In genomic region chr7:130356121-130356759, GRCh38 we compare ENCODE assay signal across 8 cellular contexts. TPM values are rescaled to one million over a fixed set of nuclear protein-coding genes. Genes with fewer than 3 reads are reported as not detected.
DNase-seq lines count a peak whose midpoint lies in the region; ATAC-seq and TF ChIP-seq lines count a peak whose summit lies in the region.

No MANE protein-coding gene starts in this region.

- H3K27ac Mint-ChIP-seq in stimulated activated memory B cell treated with anti-CD40 and anti-IgM and Interleukin-4, amounts not matched to agents 10 μg/mL and 1 μg/mL and 100 μg/mL, for 72 hours, result no peak overlapping the region

- H3K27me3 ChIP-seq in lung (ENCODE audit: control insufficient read depth, insufficient read depth), result no peaks in the 10 kb centered on the region

- TF ChIP-seq CTCF in coronary artery (IDR thresholded peaks at IDR 0.05) (no peak), lung (IDR thresholded peaks at IDR 0.05; ENCODE audit: control extremely low read depth, extremely low read depth) (no peak)

- no peaks in the 10 kb centered on the region for H3K4me1 Mint-ChIP-seq in stimulated activated memory B cell treated with anti-CD40 and anti-IgM and Interleukin-4, amounts not matched to agents 10 μg/mL and 1 μg/mL and 100 μg/mL, for 72 hours

- H3K4me1 ChIP-seq in lung (ENCODE audit: control insufficient read depth in 2 of 2, insufficient read depth in 2 of 2, low read length in 2 of 2), result peaks cover 0 to 6% of the 10 kb centered on the region in 2 donors
- no peaks in the 10 kb centered on the region for H3K4me1 ChIP-seq in urinary bladder (ENCODE audit: insufficient read depth)

- peak; percentile 37 for ATAC-seq in lung (ENCODE audit: insufficient read depth, low FRiP score)
- no peak for ATAC-seq in stimulated activated memory B cell treated with anti-CD40 and anti-IgM and Interleukin-4, amounts not matched to agents 10 μg/mL and 1 μg/mL and 100 μg/mL, for 72 hours
- ATAC-seq in HG03378 (IDR thresholded peaks at IDR 0.05; ENCODE audit: unreplicated experiment), result no peak

- peaks cover 11% of the 10 kb centered on the region for H3K27me3 Mint-ChIP-seq in stimulated activated memory B cell treated with anti-CD40 and anti-IgM and Interleukin-4, amounts not matched to agents 10 μg/mL and 1 μg/mL and 100 μg/mL, for 72 hours

- no peak overlapping the region for H3K4me3 Mint-ChIP-seq in stimulated activated memory B cell treated with anti-CD40 and anti-IgM and Interleukin-4, amounts not matched to agents 10 μg/mL and 1 μg/mL and 100 μg/mL, for 72 hours

- 45 to 57% methylated on average over 8 of the region's 8 CpGs for WGBS in lung, 2 donors
- 28% methylated on average over 8 of the region's 8 CpGs for WGBS in urinary bladder

- H3K4me3 ChIP-seq in coronary artery, result no peak overlapping the region
- no peak overlapping the region for H3K4me3 ChIP-seq in lung
- no peak overlapping the region for H3K4me3 ChIP-seq in urinary bladder (ENCODE audit: low read depth, low read length)

- H3K27ac ChIP-seq in coronary artery (peak overlapping the region; percentile 44 to 87), lung (ENCODE audit: low read depth in 1 of 2, low read length in 1 of 2) (peak overlapping the region in 1 of 2 donors; percentile 84), urinary bladder (ENCODE audit: low read depth) (peak overlapping the region; percentile 65)

- H3K36me3 Mint-ChIP-seq in stimulated activated memory B cell treated with anti-CD40 and anti-IgM and Interleukin-4, amounts not matched to agents 10 μg/mL and 1 μg/mL and 100 μg/mL, for 72 hours, result no peaks in the 10 kb centered on the region

- H3K9me3 Mint-ChIP-seq in stimulated activated memory B cell treated with anti-CD40 and anti-IgM and Interleukin-4, amounts not matched to agents 10 μg/mL and 1 μg/mL and 100 μg/mL, for 72 hours, result peaks cover 13% of the 10 kb centered on the region

- peaks cover 0 to 7% of the 10 kb centered on the region in 2 donors for H3K9me3 ChIP-seq in lung (ENCODE audit: control insufficient read depth in 2 of 2, insufficient read depth in 1 of 2, low read length in 1 of 2)

- H3K36me3 ChIP-seq in lung (ENCODE audit: control insufficient read depth in 2 of 2, insufficient read depth in 2 of 2, low read length in 2 of 2) (no peaks in the 10 kb centered on the region), urinary bladder (ENCODE audit: insufficient read depth) (no peaks in the 10 kb centered on the region)

- DNase-seq in NCI-H1417 (lab: John Stamatoyannopoulos, UW) (peak in 2 of 3 experiments; percentile 37 to 49), NCI-H1417 treated with DMSO at 0.1 percent for 48 hours (lab: John Stamatoyannopoulos, UW) (no peak), coronary artery (ENCODE audit: low spot score) (peak; percentile 82), lung (ENCODE audit: low spot score) (no peak), cortex of kidney (lab: John Stamatoyannopoulos, UW) (no peak)

RNA-seq across cellular contexts. Expression of gene CPA5, which starts 11.6 kb away (rescaled TPM):
- total RNA-seq in lung (not detected), urinary bladder (not detected)
- polyA plus RNA-seq in lung (under 1 TPM; 0.08 to 0.10 TPM), urinary bladder (0.16 TPM)

RNA-seq across cellular contexts. Expression of gene CPA1, which starts 24.1 kb away (rescaled TPM):
- total RNA-seq in lung, result 10 to 100 TPM in 1 of 2 donors, under 1 TPM in 1; 0.80 to 12.5 TPM
- polyA plus RNA-seq in lung, result under 1 TPM; 0.31 to 0.66 TPM
- total RNA-seq in urinary bladder, result 0.63 TPM
- polyA plus RNA-seq in urinary bladder, result 0.71 TPM

Comparison
In these comparisons a context has a peak if more than half of its experiments do, and no peak if none do; other contexts are left out.
1. DNase-seq: peak in NCI-H1417 (2 of 3) and coronary artery (single experiment); none in NCI-H1417 treated with DMSO at 0.1 percent for 48 hours (single experiment), lung (single experiment) and cortex of kidney (single experiment).